In genomic region chrX:106728337-106728736, GRCh38 we compare ENCODE assay signal across 22 cellular contexts. TPM values are rescaled to one million over a fixed set of nuclear protein-coding genes. Genes with fewer than 3 reads are reported as not detected.
DNase-seq lines count a peak whose midpoint lies in the region; ATAC-seq and TF ChIP-seq lines count a peak whose summit lies in the region.
"Had no signal": no experiment of that assay in that cellular context is flagged by ENCODE, and none has a peak within 500 bp of the region (broad histone marks: within the 10 kb centered on the region; RNA-seq: fewer than 3 reads in every experiment).

No MANE protein-coding gene starts in this region.

- no peaks in the 10 kb centered on the region for H3K9me3 ChIP-seq in hepatocyte (ENCODE audit: low read depth)
- H3K9me3 ChIP-seq in T-helper 17 cell (ENCODE audit: control insufficient read depth, low read length, poor library complexity, severe bottlenecking) = no peaks in the 10 kb centered on the region
- H3K9me3 ChIP-seq: sigmoid colon, vagina had no signal

- no peaks in the 10 kb centered on the region for H3K4me1 ChIP-seq in hepatocyte (ENCODE audit: insufficient read depth)
- H3K4me1 ChIP-seq: vagina had no signal

- no peaks in the 10 kb centered on the region for H3K27me3 ChIP-seq in hepatocyte
- H3K27me3 ChIP-seq: vagina had no signal

- H3K79me2 ChIP-seq in hepatocyte = peaks cover 14% of the 10 kb centered on the region

- ATAC-seq in T-helper 17 cell (no peak), GM19397 (IDR thresholded peaks at IDR 0.05; ENCODE audit: unreplicated experiment) (no peak)
- ATAC-seq: activated naive CD8-positive, alpha-beta T cell treated with anti-CD3 and anti-CD28 coated beads, Interleukin-2, amount 50 U/mL, for 24 hours; GM12878; left cardiac atrium; PC-3 had no signal

- no peak for DNase-seq in Calu3
- DNase-seq in SK-MEL-5 (ENCODE audit: low read depth, low spot score) = peak; percentile 34
- no peak for DNase-seq in hepatocyte (ENCODE audit: low spot score)
- DNase-seq in progenitor cell of endocrine pancreas (ENCODE audit: low spot score, unreplicated experiment) = no peak
- no peak for DNase-seq in T-helper 17 cell
- no peak for DNase-seq in NOMO-1 treated with DMSO at 0.1 percent for 48 hours (lab: John Stamatoyannopoulos, UW; ENCODE audit: unreplicated experiment)
- DNase-seq in OCI-M2 (lab: John Stamatoyannopoulos, UW; ENCODE audit: unreplicated experiment) = no peak
- DNase-seq: activated CD4-positive, alpha-beta T cell treated with anti-CD3 and anti-CD28 coated beads, Interleukin-2, amount 10 ng/mL, durations not matched to agents 24 days and 14 days; activated naive CD8-positive, alpha-beta T cell treated with anti-CD3 and anti-CD28 coated beads, Interleukin-2, amount 50 U/mL, for 24 hours; effector memory CD4-positive, alpha-beta T cell; left cardiac atrium; NCI-H1048; NCI-H2029 treated with DMSO at 0.1 percent for 48 hours; NCI-H510A treated with DMSO at 0.1 percent for 48 hours; occipital lobe; PC-3; sigmoid colon had no signal

- peaks cover 30% of the 10 kb centered on the region for H3K36me3 Mint-ChIP-seq in Calu3 (ENCODE audit: insufficient read depth, unreplicated experiment)
- H3K36me3 Mint-ChIP-seq in progenitor cell of endocrine pancreas (ENCODE audit: insufficient read depth) = no peaks in the 10 kb centered on the region
- H3K36me3 Mint-ChIP-seq in T-helper 17 cell (ENCODE audit: low read depth) = peaks cover 5% of the 10 kb centered on the region

- CTCF ChIA-PET in Calu3 (lab: Charles Lee) = interaction anchor here (0.6 kb wide), 1 partner anchor 10 kb away, joined by 3 read pairs; no protein-coding TSS in a partner anchor

- H4K20me1 ChIP-seq in hepatocyte (ENCODE audit: insufficient read depth, poor library complexity, severe bottlenecking) = no peaks in the 10 kb centered on the region

- intact Hi-C loops in Calu3 (cut with micrococcal nuclease; ENCODE audit: unreplicated experiment) = no loop called here

- in situ Hi-C loops in SK-MEL-5 (cut with HindIII; ENCODE audit: low pct_unique_long_range_greater_than_20kb, low sequenced_read_pairs) = no loop called here

- 49% methylated on average over 2 of the region's 2 CpGs for WGBS in hepatocyte (ENCODE audit: low lambda C conversion rate, missing lambda C conversion rate)

- H3K4me2 ChIP-seq in hepatocyte = peak overlapping the region; percentile 83
- H3K4me2 ChIP-seq: KMS-11 had no signal

- H3K27me3 Mint-ChIP-seq in Calu3 (ENCODE audit: unreplicated experiment) (no peaks in the 10 kb centered on the region), progenitor cell of endocrine pancreas (no peaks in the 10 kb centered on the region), T-helper 17 cell (peaks cover 30% of the 10 kb centered on the region)

- no TSS peak for BruUV-seq in Calu3 (replicated peaks; lab: Mats Ljungman, UMichigan)

- H2AFZ ChIP-seq in hepatocyte = no peak overlapping the region

- TF ChIP-seq CTCF in Calu3 (IDR thresholded peaks at IDR 0.05; ENCODE audit: unreplicated experiment) = no peak
- no peak for TF ChIP-seq CTCF in hepatocyte (IDR thresholded peaks at IDR 0.05; ENCODE audit: poor library complexity)
- TF ChIP-seq CTCF in progenitor cell of endocrine pancreas (IDR thresholded peaks at IDR 0.05; ENCODE audit: unreplicated experiment) = no peak

- H3K4me1 Mint-ChIP-seq in Calu3 (ENCODE audit: low read depth, unreplicated experiment) = peaks cover 15% of the 10 kb centered on the region
- H3K4me1 Mint-ChIP-seq in progenitor cell of endocrine pancreas (ENCODE audit: low read depth) = peaks cover 13% of the 10 kb centered on the region
- H3K4me1 Mint-ChIP-seq in T-helper 17 cell = peaks cover 8% of the 10 kb centered on the region
- H3K4me1 Mint-ChIP-seq: activated naive CD8-positive, alpha-beta T cell treated with anti-CD3 and anti-CD28 coated beads, Interleukin-2, amount 50 U/mL, for 24 hours had no signal

- H3K9me2 ChIP-seq in hepatocyte (replicated peaks; ENCODE audit: insufficient read depth) = no peaks in the 10 kb centered on the region

- H3K27ac Mint-ChIP-seq in Calu3 (ENCODE audit: unreplicated experiment) = peak overlapping the region; percentile 80
- peak overlapping the region; percentile 89 for H3K27ac Mint-ChIP-seq in progenitor cell of endocrine pancreas
- no peak overlapping the region for H3K27ac Mint-ChIP-seq in T-helper 17 cell
- H3K27ac Mint-ChIP-seq: activated CD4-positive, alpha-beta T cell treated with anti-CD3 and anti-CD28 coated beads, Interleukin-2, amount 10 ng/mL, durations not matched to agents 24 days and 14 days; activated naive CD8-positive, alpha-beta T cell treated with anti-CD3 and anti-CD28 coated beads, Interleukin-2, amount 50 U/mL, for 24 hours had no signal

- no peak overlapping the region for H3K4me3 ChIP-seq in hepatocyte
- H3K4me3 ChIP-seq: GM12878, sigmoid colon, vagina had no signal

- H3K9me3 Mint-ChIP-seq in Calu3 (ENCODE audit: low read depth, unreplicated experiment) = no peaks in the 10 kb centered on the region
- H3K9me3 Mint-ChIP-seq in progenitor cell of endocrine pancreas (ENCODE audit: low read depth) = peaks cover 8% of the 10 kb centered on the region
- H3K9me3 Mint-ChIP-seq: activated CD4-positive, alpha-beta T cell treated with anti-CD3 and anti-CD28 coated beads, Interleukin-2, amount 10 ng/mL, durations not matched to agents 24 days and 14 days; activated naive CD8-positive, alpha-beta T cell treated with anti-CD3 and anti-CD28 coated beads, Interleukin-2, amount 50 U/mL, for 24 hours had no signal

- H3K4me3 Mint-ChIP-seq in Calu3 (ENCODE audit: low read depth, unreplicated experiment) (peak overlapping the region; percentile 91), progenitor cell of endocrine pancreas (ENCODE audit: low read depth) (peak overlapping the region; percentile 78), T-helper 17 cell (no peak overlapping the region)
- H3K4me3 Mint-ChIP-seq: activated CD4-positive, alpha-beta T cell treated with anti-CD3 and anti-CD28 coated beads, Interleukin-2, amount 10 ng/mL, durations not matched to agents 24 days and 14 days; activated naive CD8-positive, alpha-beta T cell treated with anti-CD3 and anti-CD28 coated beads, Interleukin-2, amount 50 U/mL, for 24 hours had no signal

- H3K36me3 ChIP-seq in hepatocyte (replicated peaks; ENCODE audit: insufficient read depth, low read depth) = no peaks in the 10 kb centered on the region
- H3K36me3 ChIP-seq: sigmoid colon, vagina had no signal

- H3K27ac ChIP-seq in hepatocyte = peak overlapping the region; percentile 53
- H3K27ac ChIP-seq: KMS-11, sigmoid colon, vagina had no signal

RNA-seq across cellular contexts. Expression of gene RNF128, which starts 1.8 kb away (rescaled TPM):
- 40.1 and 54.5 TPM in 2 replicates for total RNA-seq in Calu3 (2022)
- total RNA-seq in SK-MEL-5 (2014; rRNA removed; shearing (Covaris generic)) = 21.0 and 22.2 TPM in 2 replicates
- 17.4 and 23.0 TPM in 2 replicates for polyA plus RNA-seq in SK-MEL-5 (2015; cell fraction: cytosol; rRNA removed)
- 3.3 and 4.3 TPM in 2 replicates for polyA plus RNA-seq in SK-MEL-5 (2015; cell fraction: nucleus; rRNA removed)
- total RNA-seq in hepatocyte = 95.0 and 101 TPM in 2 replicates
- 39.2 and 58.0 TPM in 2 replicates for polyA plus RNA-seq in hepatocyte
- 14.8 and 17.0 TPM in 2 replicates for total RNA-seq in progenitor cell of endocrine pancreas
- total RNA-seq in T-helper 17 cell = not detected
- total RNA-seq: activated CD4-positive, alpha-beta T cell treated with anti-CD3 and anti-CD28 coated beads, Interleukin-2, amount 10 ng/mL, durations not matched to agents 24 days and 14 days; G401; PC-3 had no signal
- polyA plus RNA-seq: GM12878 had no signal

Comparison
In these comparisons a context has a peak if more than half of its experiments do, and no peak if none do; other contexts are left out.
1. RNA of gene RNF128, which starts 1.8 kb away (total RNA-seq): 95.0 to 101 TPM in hepatocyte, 40.1 to 54.5 TPM in Calu3, 21.0 to 22.2 TPM in SK-MEL-5 and 14.8 to 17.0 TPM in progenitor cell of endocrine pancreas; not detected in T-helper 17 cell; every median in the first group is over 10 times any median in the second.